Comparison of ENCODE assay signal across 8 cellular contexts in the genomic region with DNA sequence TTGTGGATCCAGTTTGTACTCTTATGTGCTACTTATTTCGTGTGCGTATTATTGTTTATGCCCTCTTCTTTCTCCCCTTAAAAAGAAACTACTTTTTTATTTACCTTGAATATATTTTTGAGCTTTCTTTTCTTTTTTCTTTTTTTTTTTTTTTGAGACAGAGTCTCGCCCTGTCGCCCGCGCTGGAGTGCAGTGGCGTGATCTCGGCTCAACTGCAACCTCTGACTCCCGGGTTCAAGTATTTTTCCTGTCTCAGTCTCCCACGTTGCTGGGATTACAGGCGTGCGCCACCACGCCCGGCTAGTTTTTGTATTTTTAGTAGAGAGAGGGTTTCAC. TPM values are rescaled to one million over a fixed set of nuclear protein-coding genes. Genes with fewer than 3 reads are reported as not detected.
A peak's percentile ranks its signal among the peaks of the same experiment; 100 is the strongest.
DNase-seq lines count a peak whose midpoint lies in the region; ATAC-seq and TF ChIP-seq lines count a peak whose summit lies in the region.

No MANE protein-coding gene starts in this region.

- H3K4me1 ChIP-seq in heart left ventricle: peaks cover 0 to 54% (median 21%) of the 10 kb centered on the region in 12 donors
- H3K4me1 ChIP-seq in mesodermal cell (ENCODE audit: control insufficient read depth, insufficient read depth, low read length, poor library complexity, severe bottlenecking): peaks cover 6% of the 10 kb centered on the region
- H3K4me1 ChIP-seq in urinary bladder (ENCODE audit: insufficient read depth): no peaks in the 10 kb centered on the region

- no peaks in the 10 kb centered on the region for H3K9me3 ChIP-seq in heart left ventricle
- no peaks in the 10 kb centered on the region for H3K9me3 ChIP-seq in mesodermal cell (ENCODE audit: control insufficient read depth, low read length)

- peaks cover 4% of the 10 kb centered on the region for H3K36me3 Mint-ChIP-seq in brain

- no peaks in the 10 kb centered on the region for H3K27me3 ChIP-seq in heart left ventricle

- 65 to 74% (median 72%) methylated on average over 14 of the region's 14 CpGs for WGBS in heart left ventricle, 4 donors
- 77 to 84% methylated on average over 5 to 7 of the region's 14 CpGs for WGBS in mesodermal cell (ENCODE audit: insufficient coverage in 2 of 2), 2 experiments
- 65% methylated on average over 14 of the region's 14 CpGs for WGBS in urinary bladder

- H3K27me3 Mint-ChIP-seq in brain: peaks cover 12% of the 10 kb centered on the region

- H3K27ac ChIP-seq in heart left ventricle (peak overlapping the region in 9 of 12 donors; percentile 37 to 97 (median 92)), mesodermal cell (ENCODE audit: low read depth, low read length, severe bottlenecking) (no peak overlapping the region), urinary bladder (ENCODE audit: low read depth) (no peak overlapping the region)

- peaks cover 52% of the 10 kb centered on the region for H3K4me1 Mint-ChIP-seq in brain

- DNase-seq in heart left ventricle: no peak
- DNase-seq in left cardiac atrium: no peak
- no peak for DNase-seq in stimulated activated naive CD4-positive, alpha-beta T cell treated with Interleukin-2 at 50 U/mL for 16 hours (lab: John Stamatoyannopoulos, UW)

- H3K36me3 ChIP-seq in heart left ventricle (peaks cover 0 to 4% (median 3%) of the 10 kb centered on the region in 9 donors), mesodermal cell (ENCODE audit: control insufficient read depth, insufficient read depth, low read length) (peaks cover 15% of the 10 kb centered on the region), urinary bladder (ENCODE audit: insufficient read depth) (no peaks in the 10 kb centered on the region)

- no peaks in the 10 kb centered on the region for H3K9me3 Mint-ChIP-seq in brain

- peak overlapping the region; percentile 52 to 98 (median 87) for H3K27ac Mint-ChIP-seq in brain

- TF ChIP-seq CTCF in heart left ventricle (IDR thresholded peaks at IDR 0.05) (no peak), brain (conservative IDR thresholded peaks at IDR 0.05) (no peak)

- ATAC-seq in heart left ventricle (no peak), left cardiac atrium (no peak), GM21717 (IDR thresholded peaks at IDR 0.05; ENCODE audit: unreplicated experiment) (no peak), HG03442 (IDR thresholded peaks at IDR 0.05; ENCODE audit: unreplicated experiment) (no peak)

- peak overlapping the region in 10 of 12 donors; percentile 67 to 96 (median 80) for H3K4me3 ChIP-seq in heart left ventricle
- peak overlapping the region; percentile 84 for H3K4me3 ChIP-seq in mesodermal cell (ENCODE audit: extremely low read depth, insufficient read depth, low read length, poor library complexity, severe bottlenecking)
- H3K4me3 ChIP-seq in urinary bladder (ENCODE audit: low read depth, low read length): peak overlapping the region; percentile 71

- TF ChIP-seq POLR2A in heart left ventricle (IDR thresholded peaks at IDR 0.05): no peak

- H3K4me3 Mint-ChIP-seq in brain: peak overlapping the region; percentile 93 to 100 (median 99)

- intact Hi-C loops in heart left ventricle (cut with DNase I) (loop anchor here in 4 of 10 donors (2.0 to 10.0 kb wide), 4 partner anchors 22 to 280 kb away; a partner anchor contains a TSS), left cardiac atrium (cut with DNase I) (no loop called here)

RNA-seq across cellular contexts. Expression of a gene that starts 1.5 kb away (rescaled TPM):
- total RNA-seq in heart left ventricle (10 to 100 TPM; 13.6 to 30.6 (median 20.9) TPM), left cardiac atrium (10 to 100 TPM; 12.0 to 13.7 TPM), urinary bladder (10.7 TPM)
- polyA plus RNA-seq in heart left ventricle (10 to 100 TPM; 14.0 to 34.8 TPM), brain (ENCODE audit: insufficient read depth, low read depth, low replicate concordance) (23.9 TPM), urinary bladder (38.6 TPM)
- polyA plus RNA-seq in mesodermal cell (2013, experiment 1 of 2): 16.2 TPM
- polyA plus RNA-seq in mesodermal cell (2013, experiment 2 of 2): 18.1 TPM

RNA-seq across cellular contexts. Expression of a gene that starts 21.9 kb away (rescaled TPM):
- total RNA-seq in heart left ventricle (100 to 1,000 TPM; 308 to 700 (median 426) TPM), left cardiac atrium (100 to 1,000 TPM; 535 to 579 TPM), urinary bladder (970 TPM)
- polyA plus RNA-seq in heart left ventricle (1,000 to 10,000 TPM in 1 of 2 donors, 100 to 1,000 TPM in 1; 619 to 1,279 TPM), brain (ENCODE audit: insufficient read depth, low read depth, low replicate concordance) (1,137 TPM), urinary bladder (1,326 TPM)
- polyA plus RNA-seq in mesodermal cell (2013, experiment 1 of 2): 2,801 TPM
- polyA plus RNA-seq in mesodermal cell (2013, experiment 2 of 2): 2,429 TPM

RNA-seq across cellular contexts. Expression of a gene that starts 55.1 kb away (rescaled TPM):
- total RNA-seq in heart left ventricle (under 1 TPM in 1 of 9 donors, not detected in 8; 0.29 TPM), left cardiac atrium (not detected), urinary bladder (not detected)
- polyA plus RNA-seq in heart left ventricle (not detected), brain (ENCODE audit: insufficient read depth, low read depth, low replicate concordance) (not detected), urinary bladder (not detected)
- polyA plus RNA-seq in mesodermal cell (2013, experiment 1 of 2): not detected
- not detected for polyA plus RNA-seq in mesodermal cell (2013, experiment 2 of 2)

Comparison
In these comparisons a context has a peak if more than half of its experiments do, and no peak if none do; other contexts are left out.
1. H3K27ac ChIP-seq: peak in heart left ventricle (9 of 12); none in mesodermal cell (single experiment) and urinary bladder (single experiment).
2. Peak in every context shown above with its lines, with median percentiles within 50 percentile points of each other: H3K4me3 ChIP-seq.